Comparison of ENCODE assay signal across 8 cellular contexts in the genomic region with DNA sequence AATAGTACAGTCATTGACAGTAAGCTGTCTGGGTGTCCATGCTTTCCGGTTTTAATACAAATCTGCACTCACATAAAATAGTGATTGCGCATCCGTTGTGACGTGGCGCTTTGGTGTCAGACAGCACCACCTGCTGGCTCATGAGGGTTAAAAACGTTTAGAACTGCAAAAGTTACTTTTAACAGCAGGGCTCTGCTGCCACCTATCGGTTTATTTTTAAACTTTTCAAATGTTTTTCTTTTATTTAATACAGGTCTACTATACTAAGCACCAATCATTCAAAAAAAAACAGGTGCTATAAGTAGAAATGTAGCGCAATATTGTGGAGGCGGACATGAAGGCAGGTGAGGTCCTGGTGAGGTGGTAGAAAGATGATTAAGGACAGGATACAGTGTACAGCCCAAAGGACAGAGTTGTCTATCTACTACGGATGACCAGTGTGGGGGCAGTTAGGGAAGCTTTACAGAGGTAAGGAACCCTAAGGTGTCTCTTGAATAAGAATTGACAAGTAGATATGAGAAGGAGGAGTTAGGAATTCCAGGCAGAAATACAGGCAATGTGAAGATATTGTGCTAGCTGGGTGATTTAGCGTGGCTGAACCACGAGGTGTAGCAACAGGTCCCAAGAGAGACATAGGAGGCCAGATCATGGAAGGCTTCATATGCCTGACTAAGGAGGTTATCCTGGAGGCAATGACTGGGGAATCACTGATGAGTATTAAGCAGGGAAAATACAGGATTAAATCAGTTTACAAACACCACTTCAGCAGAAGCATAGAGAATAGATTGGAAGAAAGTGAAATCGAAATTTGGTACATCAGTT.
DNase-seq lines count a peak whose midpoint lies in the region; ATAC-seq and TF ChIP-seq lines count a peak whose summit lies in the region.

No MANE protein-coding gene starts in this region.

- H3K4me1 ChIP-seq in lung (ENCODE audit: control insufficient read depth in 2 of 2, insufficient read depth in 2 of 2, low read length in 2 of 2): no peaks in the 10 kb centered on the region

- ATAC-seq in HG03520 (IDR thresholded peaks at IDR 0.05; ENCODE audit: unreplicated experiment): peak; percentile 78
- peak; percentile 86 for ATAC-seq in lung (ENCODE audit: insufficient read depth, low FRiP score)

- H3K4me3 ChIP-seq in dorsolateral prefrontal cortex: peak overlapping the region in 25 of 59 donors; percentile 1 to 50 (median 28)
- no peak overlapping the region for H3K4me3 ChIP-seq in lung

- WGBS in lung, 2 donors: 26 to 29% methylated on average over 13 of the region's 13 CpGs

- H3K36me3 ChIP-seq in lung (ENCODE audit: control insufficient read depth in 2 of 2, insufficient read depth in 2 of 2, low read length in 2 of 2): no peaks in the 10 kb centered on the region

- H3K27ac ChIP-seq in dorsolateral prefrontal cortex (no peak overlapping the region), lung (ENCODE audit: low read depth in 1 of 2, low read length in 1 of 2) (no peak overlapping the region)

- H3K27me3 ChIP-seq in dorsolateral prefrontal cortex (no peaks in the 10 kb centered on the region), lung (ENCODE audit: control insufficient read depth, insufficient read depth) (no peaks in the 10 kb centered on the region)

- TF ChIP-seq CTCF in dorsolateral prefrontal cortex (IDR thresholded peaks at IDR 0.05 in 54 of 56, conservative IDR thresholded peaks at IDR 0.05 in 2 of 56; ENCODE audit: low read depth in 1 of 56, partially characterized antibody in 56 of 56) (peak; percentile 94 to 100 (median 99)), lung (IDR thresholded peaks at IDR 0.05; ENCODE audit: control extremely low read depth, extremely low read depth) (peak; percentile 94)

- DNase-seq in Ammon's horn (ENCODE audit: low spot score) (peak; percentile 90), GM19238 (ENCODE audit: insufficient read length, low spot score) (peak; percentile 52), NCI-H774 (lab: John Stamatoyannopoulos, UW) (peak; percentile 74), dorsolateral prefrontal cortex (peak; percentile 41 to 80 (median 66)), lung (ENCODE audit: low spot score) (peak; percentile 80)
- peak; percentile 72 to 75 for DNase-seq in activated CD4-positive, alpha-beta T cell treated with anti-CD3 and anti-CD28 coated beads, Interleukin-2, amount 50 U/mL, for 4 hours
- DNase-seq in stimulated activated CD8-positive, alpha-beta memory T cell treated with anti-CD3 and anti-CD28 coated beads, Interleukin-12 subunit alpha, Interleukin-12 subunit beta, amount 100 ng/mL, for 4 hours (ENCODE audit: low read depth): peak; percentile 51

- H3K9me3 ChIP-seq in lung (ENCODE audit: control insufficient read depth in 2 of 2, insufficient read depth in 1 of 2, low read length in 1 of 2): peaks cover 0 to 1% of the 10 kb centered on the region in 2 donors

- intact Hi-C loops in dorsolateral prefrontal cortex (cut with DNase I): loop anchor here (5.0 to 10.0 kb wide), 6 partner anchors 282 to 1252 kb away; no protein-coding TSS in a partner anchor
